In the genomic region with DNA sequence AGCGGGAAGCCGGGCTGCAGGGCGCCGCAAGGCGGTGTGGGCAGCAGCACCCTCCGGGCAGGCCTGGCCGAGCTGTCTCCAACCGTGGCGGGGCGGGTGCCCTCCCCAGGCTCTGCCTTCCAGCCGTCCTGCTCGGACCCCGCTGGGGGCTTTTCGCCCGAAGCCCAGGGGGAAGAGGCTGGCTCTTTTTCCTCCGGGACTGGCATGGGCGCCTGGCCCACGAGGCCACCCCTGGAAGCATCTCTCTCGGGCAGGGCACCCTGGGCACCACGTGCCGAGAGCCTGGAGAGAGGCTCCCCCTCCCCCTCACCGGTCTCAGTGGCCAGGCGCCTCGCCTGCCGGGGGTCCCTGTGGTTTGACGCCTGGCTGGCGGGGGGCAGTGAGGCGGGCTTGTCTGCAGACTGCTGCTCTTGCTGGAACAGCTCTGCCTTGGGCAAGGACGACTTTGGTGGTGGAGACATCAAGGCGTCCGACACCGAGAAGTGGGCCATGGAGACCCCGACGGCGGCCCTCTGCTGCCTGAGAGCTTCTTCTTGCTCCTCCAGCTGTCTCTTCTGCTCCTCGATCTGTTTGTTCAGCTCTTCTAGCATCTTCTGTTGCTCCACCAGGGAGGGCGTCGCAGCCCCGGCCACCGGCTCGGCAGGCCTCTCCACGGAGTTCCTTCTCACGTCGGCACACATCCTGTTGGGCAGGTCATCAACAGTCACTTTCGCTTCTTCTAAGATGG, we compare ENCODE assay signal across 1 cellular context.
TF ChIP-seq lines count a peak whose summit lies in the region.

No MANE protein-coding gene starts in this region.

TF ChIP-seq in IMR-90, 13 proteins besides CTCF, POLR2A, EP300 and RAD21:
- TF ChIP-seq CHD1 (IDR thresholded peaks at IDR 0.05; ENCODE audit: low read depth, low read length) (no peak), CEBPB (IDR thresholded peaks at IDR 0.05; ENCODE audit: low read depth, low read length) (no peak), NFE2L2 (IDR thresholded peaks at IDR 0.05; ENCODE audit: low read depth, low read length) (no peak), BHLHE40 (IDR thresholded peaks at IDR 0.05; ENCODE audit: low read depth, low read length) (no peak), SMC3 (IDR thresholded peaks at IDR 0.05; ENCODE audit: low read depth, low read length) (no peak), MAFK (IDR thresholded peaks at IDR 0.05; ENCODE audit: low read depth, low read length) (no peak), MAZ (IDR thresholded peaks at IDR 0.05; ENCODE audit: borderline replicate concordance, low read depth, low read length) (no peak), FOS (IDR thresholded peaks at IDR 0.05; ENCODE audit: low read depth, low read length) (no peak), RFX5 (IDR thresholded peaks at IDR 0.05; ENCODE audit: low read depth, low read length) (no peak), RCOR1 (IDR thresholded peaks at IDR 0.05; ENCODE audit: insufficient replicate concordance, low read length) (no peak), MXI1 (IDR thresholded peaks at IDR 0.05; ENCODE audit: borderline replicate concordance, low read depth, low read length) (no peak)
- TF ChIP-seq, protein P1, sequence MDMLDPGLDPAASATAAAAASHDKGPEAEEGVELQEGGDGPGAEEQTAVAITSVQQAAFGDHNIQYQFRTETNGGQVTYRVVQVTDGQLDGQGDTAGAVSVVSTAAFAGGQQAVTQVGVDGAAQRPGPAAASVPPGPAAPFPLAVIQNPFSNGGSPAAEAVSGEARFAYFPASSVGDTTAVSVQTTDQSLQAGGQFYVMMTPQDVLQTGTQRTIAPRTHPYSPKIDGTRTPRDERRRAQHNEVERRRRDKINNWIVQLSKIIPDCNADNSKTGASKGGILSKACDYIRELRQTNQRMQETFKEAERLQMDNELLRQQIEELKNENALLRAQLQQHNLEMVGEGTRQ (IDR thresholded peaks at IDR 0.05; ENCODE audit: low read depth, low read length), result no peak
- TF ChIP-seq, protein P2, sequence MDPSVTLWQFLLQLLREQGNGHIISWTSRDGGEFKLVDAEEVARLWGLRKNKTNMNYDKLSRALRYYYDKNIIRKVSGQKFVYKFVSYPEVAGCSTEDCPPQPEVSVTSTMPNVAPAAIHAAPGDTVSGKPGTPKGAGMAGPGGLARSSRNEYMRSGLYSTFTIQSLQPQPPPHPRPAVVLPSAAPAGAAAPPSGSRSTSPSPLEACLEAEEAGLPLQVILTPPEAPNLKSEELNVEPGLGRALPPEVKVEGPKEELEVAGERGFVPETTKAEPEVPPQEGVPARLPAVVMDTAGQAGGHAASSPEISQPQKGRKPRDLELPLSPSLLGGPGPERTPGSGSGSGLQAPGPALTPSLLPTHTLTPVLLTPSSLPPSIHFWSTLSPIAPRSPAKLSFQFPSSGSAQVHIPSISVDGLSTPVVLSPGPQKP (IDR thresholded peaks at IDR 0.05; ENCODE audit: borderline replicate concordance, low read depth, low read length), result no peak
TF ChIP-seq in IMR-90: peak in this region for 0.
